15 cellular contexts compared by ENCODE assay signal in genomic region chr12:57049890-57050289, GRCh38. TPM values are rescaled to one million over a fixed set of nuclear protein-coding genes. Genes with fewer than 3 reads are reported as not detected.
DNase-seq lines count a peak whose midpoint lies in the region; ATAC-seq, FAIRE-seq and TF ChIP-seq lines count a peak whose summit lies in the region.
"Had no signal": no experiment of that assay in that cellular context is flagged by ENCODE, and none has a peak within 500 bp of the region (broad histone marks: within the 10 kb centered on the region; RNA-seq: fewer than 3 reads in every experiment).

Gene MYO1A, minus strand, starts transcription at chr12:57050129. Its CDS starts 1,806 bp downstream, at chr12:57048323.

- intact Hi-C loops in GM12878 (cut with micrococcal nuclease; ENCODE audit: unreplicated experiment) (no loop called here), spleen (cut with DNase I; ENCODE audit: low total_unique reads) (no loop called here)

- no peak within 1 kb of the TSS for H3K9ac ChIP-seq in GM12878 (ENCODE audit: control insufficient read depth, insufficient read depth, low read length)

- H3K9me3 ChIP-seq in GM12878 (replicated peaks; ENCODE audit: control insufficient read depth, insufficient read depth, low read length), result no peaks in the 10 kb centered on the region; the same call in 2 of the 3 replicates
- no peaks in the 10 kb centered on the region for H3K9me3 ChIP-seq in spleen
- H3K9me3 ChIP-seq: BE2C, uterus had no signal

- CTCF ChIA-PET in GM12878 (lab: Yijun Ruan, JAX), result interaction anchor here (0.7 to 2.5 kb wide), 10 partner anchors 11 to 62 kb away, joined by 3 to 9 read pairs (median 3); partner anchors contain the start of gene STAT6

- WGBS in GM12878 (ENCODE audit: insufficient coverage, insufficient replicate concordance, low lambda C conversion rate, missing lambda C conversion rate), result 49% methylated on average over 2 of the region's 2 CpGs
- WGBS in spleen, 5 donors, result 58 to 91% (median 77%) methylated on average over 2 of the region's 2 CpGs

- no peak within 1 kb of the TSS for H2AFZ ChIP-seq in GM12878 (ENCODE audit: control insufficient read depth, low read depth, low read length)
- H2AFZ ChIP-seq: PC-9 had no signal

- peak; percentile 43 for DNase-seq in AG08396 (ENCODE audit: low spot score)
- peak; percentile 35 for DNase-seq in HuH-7.5 (ENCODE audit: low spot score)
- no peak for DNase-seq in GM12878 (ENCODE audit: low read depth, low spot score)
- DNase-seq in lung microvascular endothelial cell (ENCODE audit: low read depth in 2 of 2), result peak; percentile 4 to 22
- DNase-seq in DMS 273 treated with DMSO at 0.1 percent for 48 hours (lab: John Stamatoyannopoulos, UW), result no peak
- DNase-seq in spleen, result no peak
- no peak for DNase-seq in NCI-H146 (lab: John Stamatoyannopoulos, UW)
- no peak for DNase-seq in omental fat pad (ENCODE audit: low spot score)
- DNase-seq: activated CD8-positive, alpha-beta memory T cell treated with anti-CD3 and anti-CD28 coated beads, Interleukin-2, amount 50 U/mL, for 48 hours; amygdala; BE2C; GF-D8; NCI-H2107; uterus had no signal

- no peak for TF ChIP-seq RAD21 in GM12878 (IDR thresholded peaks at IDR 0.05; ENCODE audit: insufficient read depth, low read depth, low read length)

- H3K27me3 ChIP-seq in GM12878 (replicated peaks in 1 of 2; ENCODE audit: control insufficient read depth in 2 of 2, insufficient read depth in 2 of 2, low read length in 1 of 2) (no peaks in the 10 kb centered on the region; a peak in 1 of 4 replicates), spleen (replicated peaks in 1 of 7) (no peaks in the 10 kb centered on the region)
- H3K27me3 ChIP-seq: BE2C, uterus had no signal

- H3K36me3 ChIP-seq in GM12878 (ENCODE audit: control insufficient read depth in 2 of 2, insufficient read depth in 2 of 2, low read length in 1 of 2), result no peaks in the 10 kb centered on the region
- H3K36me3 ChIP-seq in spleen, result no peaks in the 10 kb centered on the region
- H3K36me3 ChIP-seq: BE2C, uterus had no signal

- H3K4me3 ChIP-seq in GM12878 (no peak within 1 kb of the TSS), spleen (no peak within 1 kb of the TSS)
- H3K4me3 ChIP-seq: PC-9, uterus had no signal

- TF ChIP-seq POLR2A in GM12878 (IDR thresholded peaks at IDR 0.05; ENCODE audit: low read depth, low read length), result no peak
- no peak for TF ChIP-seq POLR2A in spleen (IDR thresholded peaks at IDR 0.05)

- no peaks in the 10 kb centered on the region for H3K79me2 ChIP-seq in GM12878 (ENCODE audit: control insufficient read depth, insufficient read depth, low read length)

- H3K27ac ChIP-seq in GM12878 (ENCODE audit: control insufficient read depth, insufficient read depth) (no peak within 1 kb of the TSS), spleen (no peak within 1 kb of the TSS)
- H3K27ac ChIP-seq: PC-9, uterus had no signal

- TF ChIP-seq CTCF in GM12878 (IDR thresholded peaks at IDR 0.05 in 2 of 3, conservative IDR thresholded peaks at IDR 0.05 in 1 of 3; ENCODE audit: control insufficient read depth in 2 of 3, extremely low read depth in 1 of 3, insufficient read depth in 1 of 3, low read depth in 3 of 3, low read length in 3 of 3), result no peak
- no peak for TF ChIP-seq CTCF in spleen (IDR thresholded peaks at IDR 0.05 in 8 of 11, conservative IDR thresholded peaks at IDR 0.05 in 3 of 11)
- TF ChIP-seq CTCF in omental fat pad (IDR thresholded peaks at IDR 0.05), result no peak

- RAD21 ChIA-PET in GM12878 (lab: Charles Lee; ENCODE audit: unreplicated experiment), result interaction anchor here (1.2 kb wide), 1 partner anchor 41 kb away, joined by 3 read pairs; no protein-coding TSS in a partner anchor

- H4K20me1 ChIP-seq in GM12878 (ENCODE audit: control insufficient read depth, insufficient read depth), result no peaks in the 10 kb centered on the region

- no peak for FAIRE-seq in GM12878 (lab: Jason Lieb, UNC)

- TF ChIP-seq EP300 in GM12878 (IDR thresholded peaks at IDR 0.05; ENCODE audit: borderline replicate concordance in 1 of 2, control insufficient read depth in 1 of 2, low read depth in 2 of 2, low read length in 2 of 2), result no peak

- H3K4me1 ChIP-seq in GM12878 (ENCODE audit: control insufficient read depth, insufficient read depth, low read length) (peaks cover 15% of the 10 kb centered on the region), spleen (peaks cover 0 to 40% (median 28%) of the 10 kb centered on the region in 6 donors)
- H3K4me1 ChIP-seq: BE2C, uterus had no signal

- in situ Hi-C loops in GM12878 (cut with MboI), result no loop called here

- no peak for ATAC-seq in GM12878
- ATAC-seq in omental fat pad (ENCODE audit: low FRiP score), result no peak

- no TSS peak for BruUV-seq in GM12878 (replicated peaks; lab: Mats Ljungman, UMichigan)

- SMC1A ChIA-PET in GM12878 (lab: Charles Lee; ENCODE audit: uncharacterized antibody, unreplicated experiment), result interaction anchor here (0.6 to 1.1 kb wide), 2 partner anchors 9 to 436 kb away, joined by 3 to 4 read pairs; no protein-coding TSS in a partner anchor

- no peak within 1 kb of the TSS for H3K4me2 ChIP-seq in GM12878 (ENCODE audit: control insufficient read depth, insufficient read depth)
- H3K4me2 ChIP-seq: PC-9 had no signal

- POLR2A ChIA-PET in GM12878 (lab: Charles Lee), result no interaction called here

TF ChIP-seq in GM12878, 131 proteins besides CTCF, POLR2A, EP300 and RAD21:
- peak; percentile 73; the same call in 1 of the 2 replicates for TF ChIP-seq REST (IDR thresholded peaks at IDR 0.05; ENCODE audit: low read depth, low read length)
- no peak for TF ChIP-seq ATF2 (IDR thresholded peaks at IDR 0.05; ENCODE audit: low read length)

RNA-seq across cellular contexts. Expression of gene MYO1A, which starts in this region (rescaled TPM):
- 0.34 and 0.98 TPM in 2 replicates for total RNA-seq in GM12878 (2013; cell fraction: nucleolus; rRNA removed)
- total RNA-seq in GM12878 (2014; rRNA removed), result 0.05 TPM in 1 of 2 replicates, not detected in the other
- 0.13 and 0.14 TPM in 2 replicates for total RNA-seq in GM12878 (2014; rRNA removed; fragmentation: Illumina TruSeq; extraction: Trizol)
- 0.08 and 0.10 TPM in 2 replicates for total RNA-seq in GM12878 (2021)
- polyA plus RNA-seq in GM12878 (2011; ENCODE audit: low read depth), result not detected
- 0.16 and 0.23 TPM in 2 replicates for polyA plus RNA-seq in GM12878 (2011; rRNA removed)
- 0.09 and 0.15 TPM in 2 replicates for polyA plus RNA-seq in GM12878 (2011; cell fraction: cytosol; rRNA removed)
- polyA plus RNA-seq in GM12878 (2011; cell fraction: nucleus; rRNA removed), result 1.1 and 2.2 TPM in 2 replicates
- polyA plus RNA-seq in GM12878 (2012), result 0.22 and 0.43 TPM in 2 replicates
- 0.16 TPM in 1 of 2 replicates, not detected in the other for polyA plus RNA-seq in GM12878 (2014; fragmentation: Illumina TruSeq; extraction: Trizol)
- under 1 TPM in 1 of 2 experiments, not detected in 1; 0.05 TPM for polyA plus RNA-seq in GM12878 (2014; fragmentation: Nextera tagmentation; extraction: Ambion mirVana)
- polyA plus RNA-seq in GM12878 (2014; rRNA removed), result 0.01 and 0.15 TPM in 2 replicates
- under 1 TPM; 0.27 to 0.34 TPM for polyA plus RNA-seq in GM12878 (2016; fragmentation: Nextera tagmentation; extraction: Ambion mirVana)
- polyA minus RNA-seq in GM12878 (2011; rRNA and poly(A)+ RNA removed), result 0.51 and 1.9 TPM in 2 replicates
- polyA minus RNA-seq in GM12878 (2011; cell fraction: cytosol; rRNA and poly(A)+ RNA removed), result not detected in 2 replicates
- polyA minus RNA-seq in GM12878 (2011; cell fraction: nucleus; rRNA and poly(A)+ RNA removed), result 0.48 and 0.97 TPM in 2 replicates
- not detected in 2 replicates for total RNA-seq in lung microvascular endothelial cell
- total RNA-seq in spleen, result 1 to 10 TPM in 1 of 7 donors, under 1 TPM in 5, not detected in 1; 0.14 to 1.4 (median 0.48) TPM
- under 1 TPM; 0.12 to 0.22 (median 0.20) TPM for polyA plus RNA-seq in spleen
- total RNA-seq in omental fat pad, result under 1 TPM in 3 of 4 donors, not detected in 1; 0.25 to 0.74 (median 0.32) TPM
- total RNA-seq: PC-9 had no signal

Comparison
In these comparisons a context has a peak if more than half of its experiments do, and no peak if none do; other contexts are left out.
1. Peak in DNase-seq in lung microvascular endothelial cell; RNA of the gene not detected or under 1 TPM.
2. DNase-seq: peak in AG08396 (single experiment) and HuH-7.5 (single experiment); none in GM12878 (single experiment), DMS 273 treated with DMSO at 0.1 percent for 48 hours (single experiment), spleen (single experiment), NCI-H146 (single experiment) and omental fat pad (single experiment).